8 cellular contexts compared by ENCODE assay signal in the genomic region with DNA sequence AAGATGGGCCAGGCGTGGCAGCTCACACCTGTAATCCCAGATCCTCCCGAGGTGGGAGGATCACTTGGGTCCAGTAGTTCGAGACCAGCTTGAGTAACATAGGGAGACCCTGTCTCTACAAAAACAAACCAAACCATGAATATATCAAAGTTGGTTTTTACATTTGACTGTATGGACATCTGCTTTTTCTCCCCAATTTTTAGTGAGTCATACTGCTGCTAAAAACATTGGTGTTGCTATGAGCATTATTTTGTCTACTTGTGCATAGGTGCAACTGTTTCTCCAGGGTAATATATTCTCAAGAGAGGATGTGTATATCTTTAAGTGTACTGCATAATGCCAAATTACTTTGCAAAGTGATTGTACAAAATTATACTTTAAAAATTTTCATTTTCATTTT. TPM values are rescaled to one million over a fixed set of nuclear protein-coding genes. Genes with fewer than 3 reads are reported as not detected.
DNase-seq lines count a peak whose midpoint lies in the region; ATAC-seq and TF ChIP-seq lines count a peak whose summit lies in the region.

No MANE protein-coding gene starts in this region.

- peak overlapping the region in 2 of 3 donors; percentile 57 to 89 for H3K27ac Mint-ChIP-seq in IgD-negative memory B cell
- peak overlapping the region in 8 of 9 donors; percentile 42 to 96 (median 86) for H3K27ac Mint-ChIP-seq in naive thymus-derived CD4-positive, alpha-beta T cell

- no peaks in the 10 kb centered on the region for H3K36me3 ChIP-seq in brain microvascular endothelial cell (replicated peaks)
- peaks cover 0 to 4% (median 0%) of the 10 kb centered on the region in 3 experiments for H3K36me3 ChIP-seq in naive thymus-derived CD4-positive, alpha-beta T cell (ENCODE audit: control insufficient read depth in 2 of 3, insufficient read depth in 3 of 3, low read length in 3 of 3)
- peaks cover 2 to 22% of the 10 kb centered on the region in 2 donors for H3K36me3 ChIP-seq in neuronal stem cell (replicated peaks in 1 of 2; ENCODE audit: control insufficient read depth in 2 of 2, insufficient read depth in 2 of 2, low read length in 2 of 2)

- peak overlapping the region; percentile 88 for H3K4me3 ChIP-seq in AG04450 (ENCODE audit: low read depth, low read length)
- H3K4me3 ChIP-seq in brain microvascular endothelial cell (ENCODE audit: low read depth, low read length): peak overlapping the region; percentile 90
- H3K4me3 ChIP-seq in naive thymus-derived CD4-positive, alpha-beta T cell (ENCODE audit: low read length): peak overlapping the region; percentile 80
- H3K4me3 ChIP-seq in neuronal stem cell (ENCODE audit: low read length in 2 of 2): peak overlapping the region in 1 of 2 donors; percentile 82

- POLR2A ChIA-PET in AG04450 (lab: Yijun Ruan, JAX): interaction anchor here (1.0 kb wide), 2 partner anchors 15 to 18 kb away, joined by 4 to 6 read pairs; no protein-coding TSS in a partner anchor
- POLR2A ChIA-PET in naive thymus-derived CD4-positive, alpha-beta T cell (lab: Charles Lee): interaction anchor here (0.9 to 3.7 kb wide), 6 partner anchors 13 to 806 kb away, joined by 3 to 35 read pairs (median 8); a partner anchor contains a TSS

- no peak overlapping the region for H2AK5ac ChIP-seq in neuronal stem cell (ENCODE audit: low read depth, low read length)

- H3K9me3 ChIP-seq in AG04450 (ENCODE audit: control insufficient read depth, insufficient read depth, low read length) (no peaks in the 10 kb centered on the region), neuronal stem cell (replicated peaks in 1 of 2; ENCODE audit: control insufficient read depth in 2 of 2, insufficient read depth in 1 of 2, low read depth in 1 of 2, low read length in 2 of 2) (peaks cover 0 to 2% of the 10 kb centered on the region in 2 donors)
- no peaks in the 10 kb centered on the region for H3K9me3 ChIP-seq in naive thymus-derived CD4-positive, alpha-beta T cell (ENCODE audit: control insufficient read depth in 2 of 3, low read length in 3 of 3)

- no peak for TF ChIP-seq CTCF in AG04450 (IDR thresholded peaks at IDR 0.05; ENCODE audit: low read depth, low read length)
- no peak for TF ChIP-seq CTCF in brain microvascular endothelial cell (IDR thresholded peaks at IDR 0.05; ENCODE audit: low read depth, low read length, missing control alignments)

- peaks cover 18 to 20% of the 10 kb centered on the region in 2 donors for H3K4me1 ChIP-seq in naive thymus-derived CD4-positive, alpha-beta T cell (ENCODE audit: control insufficient read depth in 2 of 2, insufficient read depth in 2 of 2, low read length in 2 of 2)
- H3K4me1 ChIP-seq in neuronal stem cell (ENCODE audit: control insufficient read depth in 2 of 2, insufficient read depth in 1 of 2, low read depth in 1 of 2, low read length in 2 of 2): peaks cover 0 to 7% of the 10 kb centered on the region in 2 donors

- no peak overlapping the region for H4K91ac ChIP-seq in neuronal stem cell (ENCODE audit: low read depth, low read length, poor library complexity)

- H3K4me2 ChIP-seq in neuronal stem cell (ENCODE audit: insufficient read depth, low read length, poor library complexity, severe bottlenecking): no peak overlapping the region

- H2AFZ ChIP-seq in neuronal stem cell (ENCODE audit: low read length): no peak overlapping the region

- ATAC-seq in naive thymus-derived CD4-positive, alpha-beta T cell: no peak
- no peak for ATAC-seq in GM21619 (IDR thresholded peaks at IDR 0.05; ENCODE audit: unreplicated experiment)

- intact Hi-C loops in naive thymus-derived CD4-positive, alpha-beta T cell (cut with micrococcal nuclease): loop anchor here (1.0 to 5.0 kb wide), 12 partner anchors 237 to 1913 kb away; a partner anchor contains a TSS

- peaks cover 0 to 3% (median 1%) of the 10 kb centered on the region in 3 donors for H3K9me3 Mint-ChIP-seq in IgD-negative memory B cell
- H3K9me3 Mint-ChIP-seq in naive thymus-derived CD4-positive, alpha-beta T cell: peaks cover 0 to 11% (median 0%) of the 10 kb centered on the region in 11 donors

- peak overlapping the region in 3 of 4 donors; percentile 44 to 62 (median 58) for H3K4me3 Mint-ChIP-seq in IgD-negative memory B cell
- H3K4me3 Mint-ChIP-seq in naive thymus-derived CD4-positive, alpha-beta T cell: peak overlapping the region in 7 of 10 donors; percentile 7 to 93 (median 89)

- no peak overlapping the region for H3K14ac ChIP-seq in neuronal stem cell (ENCODE audit: low read length)

- WGBS in neuronal stem cell (ENCODE audit: extremely low coverage in 2 of 2, insufficient read length in 2 of 2, insufficient replicate concordance in 1 of 2), 2 donors: no CpG with 5 or more reads among the region's 3 CpGs

- CTCF ChIA-PET in AG04450 (lab: Charles Lee): no interaction called here
- CTCF ChIA-PET in naive thymus-derived CD4-positive, alpha-beta T cell (lab: Charles Lee): no interaction called here

- H4K8ac ChIP-seq in neuronal stem cell (ENCODE audit: low read depth, low read length): no peak overlapping the region

- no peak for DNase-seq in AG04450 (ENCODE audit: low read depth, low spot score)
- no peak for DNase-seq in brain microvascular endothelial cell
- DNase-seq in naive thymus-derived CD4-positive, alpha-beta T cell: no peak
- no peak for DNase-seq in AG08395 (ENCODE audit: low spot score)
- no peak for DNase-seq in NCI-H146 (lab: John Stamatoyannopoulos, UW)
- no peak for DNase-seq in neuronal stem cell (ENCODE audit: low spot score)

- no peaks in the 10 kb centered on the region for H3K27me3 ChIP-seq in AG04450 (ENCODE audit: control insufficient read depth, insufficient read depth, low read length)
- no peaks in the 10 kb centered on the region for H3K27me3 ChIP-seq in brain microvascular endothelial cell (replicated peaks)
- no peaks in the 10 kb centered on the region for H3K27me3 ChIP-seq in naive thymus-derived CD4-positive, alpha-beta T cell (ENCODE audit: control insufficient read depth in 2 of 2, insufficient read depth in 2 of 2, low read length in 2 of 2)
- H3K27me3 ChIP-seq in neuronal stem cell (ENCODE audit: control insufficient read depth in 3 of 3, insufficient read depth in 3 of 3, low read depth in 1 of 3, low read length in 3 of 3): no peaks in the 10 kb centered on the region

- H3K27me3 Mint-ChIP-seq in IgD-negative memory B cell: no peaks in the 10 kb centered on the region
- no peaks in the 10 kb centered on the region for H3K27me3 Mint-ChIP-seq in naive thymus-derived CD4-positive, alpha-beta T cell

- H2BK15ac ChIP-seq in neuronal stem cell (ENCODE audit: low read length): no peak overlapping the region

- no peak overlapping the region for H3K9ac ChIP-seq in neuronal stem cell (ENCODE audit: low read depth, low read length, poor library complexity)

- H2BK12ac ChIP-seq in neuronal stem cell (ENCODE audit: low read length): no peak overlapping the region

- no peak overlapping the region for H3K18ac ChIP-seq in neuronal stem cell (ENCODE audit: low read length)

- H3K27ac ChIP-seq in AG04450 (ENCODE audit: low read depth, low read length) (no peak overlapping the region), brain microvascular endothelial cell (no peak overlapping the region), neuronal stem cell (replicated peaks; ENCODE audit: low read length) (no peak overlapping the region)
- no peak overlapping the region for H3K27ac ChIP-seq in naive thymus-derived CD4-positive, alpha-beta T cell (ENCODE audit: low read depth, low read length)

- no peak overlapping the region for H3K23ac ChIP-seq in neuronal stem cell (ENCODE audit: low read depth, low read length, poor library complexity)

- H3K4ac ChIP-seq in neuronal stem cell (ENCODE audit: low read length): no peak overlapping the region

- H3K4me1 Mint-ChIP-seq in IgD-negative memory B cell: peaks cover 6 to 32% (median 8%) of the 10 kb centered on the region in 3 donors
- peaks cover 9 to 43% (median 31%) of the 10 kb centered on the region in 7 donors for H3K4me1 Mint-ChIP-seq in naive thymus-derived CD4-positive, alpha-beta T cell

- no peak overlapping the region for H2BK5ac ChIP-seq in neuronal stem cell (ENCODE audit: low read length)

- H3K79me1 ChIP-seq in neuronal stem cell (ENCODE audit: low read depth, low read length): peaks cover 3% of the 10 kb centered on the region

- H3K36me3 Mint-ChIP-seq in IgD-negative memory B cell: peaks cover under 1% of the 10 kb centered on the region
- peaks cover 0 to 15% (median 8%) of the 10 kb centered on the region in 5 donors for H3K36me3 Mint-ChIP-seq in naive thymus-derived CD4-positive, alpha-beta T cell

- in situ Hi-C loops in brain microvascular endothelial cell (cut with HindIII; ENCODE audit: low pct_ligation_motif_present, low sequenced_read_pairs): no loop called here

- no peak overlapping the region for H2BK120ac ChIP-seq in neuronal stem cell (ENCODE audit: low read depth, low read length)

RNA-seq across cellular contexts. Expression of a gene that starts 0.8 kb away (rescaled TPM):
- polyA plus RNA-seq in AG04450 (2011; rRNA removed) (145 and 176 TPM in 2 replicates), IgD-negative memory B cell (121 TPM)
- 278 and 389 TPM in 2 replicates for polyA minus RNA-seq in AG04450 (2011; rRNA and poly(A)+ RNA removed)
- total RNA-seq in naive thymus-derived CD4-positive, alpha-beta T cell: 100 to 1,000 TPM in 1 of 5 experiments, 10 to 100 TPM in 4; 81.0 to 107 (median 91.6) TPM
- polyA plus RNA-seq in naive thymus-derived CD4-positive, alpha-beta T cell: 100 to 1,000 TPM; 104 to 106 TPM
- polyA plus RNA-seq in neuronal stem cell (2013, experiment 1 of 2): 45.8 TPM
- 46.1 TPM for polyA plus RNA-seq in neuronal stem cell (2013, experiment 2 of 2)
